18 cellular contexts compared by ENCODE assay signal in the genomic region with DNA sequence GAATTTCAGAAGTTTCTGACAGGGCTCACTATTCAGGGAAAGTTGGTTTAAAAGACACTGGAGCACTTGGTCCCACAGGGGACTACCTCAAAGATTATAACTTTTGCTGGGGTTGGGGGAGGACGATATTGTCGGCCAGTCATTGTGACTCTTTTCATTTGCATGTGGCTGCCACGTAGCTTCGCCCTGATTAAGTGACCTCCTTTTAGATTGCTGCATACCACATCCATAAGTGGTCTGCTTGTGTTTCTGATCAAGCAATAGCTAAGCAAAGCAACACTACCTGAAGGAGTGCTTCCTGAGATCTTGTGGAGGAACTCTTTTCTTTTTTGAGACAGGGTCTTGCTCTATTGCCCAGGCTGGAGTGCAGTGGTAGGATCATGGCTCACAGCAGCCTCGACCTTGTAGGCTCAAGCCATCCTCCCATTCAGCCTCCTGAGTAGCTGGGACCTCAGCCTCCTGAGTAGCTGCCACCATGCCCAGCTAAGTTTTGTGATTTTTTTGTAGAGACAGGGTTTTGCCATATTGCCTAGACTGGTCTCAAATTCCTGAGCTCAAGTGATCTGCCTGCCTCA.
DNase-seq lines count a peak whose midpoint lies in the region; ATAC-seq and TF ChIP-seq lines count a peak whose summit lies in the region.
"Had no signal": no experiment of that assay in that cellular context is flagged by ENCODE, and none has a peak within 500 bp of the region (broad histone marks: within the 10 kb centered on the region; RNA-seq: fewer than 3 reads in every experiment).

No MANE protein-coding gene starts in this region.

- H3K4me3 Mint-ChIP-seq in MCF 10A (ENCODE audit: unreplicated experiment): no peak overlapping the region

- in situ Hi-C loops in mammary epithelial cell (cut with MboI; ENCODE audit: low sequenced_read_pairs in 2 of 2): no loop called here

- H3K9me3 Mint-ChIP-seq in MCF 10A (ENCODE audit: unreplicated experiment): no peaks in the 10 kb centered on the region

- H3K4me1 ChIP-seq in mammary epithelial cell (ENCODE audit: insufficient read depth, low read length) (no peaks in the 10 kb centered on the region), adipocyte (ENCODE audit: control insufficient read depth, insufficient read depth, low read length) (peaks cover 20% of the 10 kb centered on the region), left lung (no peaks in the 10 kb centered on the region), upper lobe of left lung (no peaks in the 10 kb centered on the region)
- H3K4me1 ChIP-seq: Caco-2 had no signal

- H4K20me1 ChIP-seq in mammary epithelial cell (ENCODE audit: insufficient read depth, low read length): no peaks in the 10 kb centered on the region

- no peaks in the 10 kb centered on the region for H3K27me3 ChIP-seq in mammary epithelial cell (ENCODE audit: insufficient read depth, low read length)
- no peaks in the 10 kb centered on the region for H3K27me3 ChIP-seq in adipocyte (replicated peaks; ENCODE audit: control insufficient read depth, insufficient read depth, low read length)
- H3K27me3 ChIP-seq in left lung: no peaks in the 10 kb centered on the region
- H3K27me3 ChIP-seq in upper lobe of left lung: no peaks in the 10 kb centered on the region

- H3K36me3 ChIP-seq in mammary epithelial cell (ENCODE audit: insufficient read depth, low read length): no peaks in the 10 kb centered on the region
- no peaks in the 10 kb centered on the region for H3K36me3 ChIP-seq in adipocyte (ENCODE audit: control insufficient read depth, insufficient read depth, low read length, severe bottlenecking)
- no peaks in the 10 kb centered on the region for H3K36me3 ChIP-seq in left lung
- H3K36me3 ChIP-seq in upper lobe of left lung: no peaks in the 10 kb centered on the region

- no peaks in the 10 kb centered on the region for H3K79me2 ChIP-seq in mammary epithelial cell (ENCODE audit: insufficient read depth, low read length)

- H3K4me2 ChIP-seq in mammary epithelial cell (ENCODE audit: insufficient read depth, low read depth, low read length): no peak overlapping the region

- TF ChIP-seq EP300 in upper lobe of left lung (IDR thresholded peaks at IDR 0.05): no peak

- dilution Hi-C loops in mammary epithelial cell (cut with HindIII; ENCODE audit: low sequenced_read_pairs): no loop called here

- H3K4me3 ChIP-seq in mammary epithelial cell (replicated peaks in 1 of 3; ENCODE audit: insufficient read depth in 1 of 3, low read depth in 2 of 3, low read length in 3 of 3): no peak overlapping the region
- H3K4me3 ChIP-seq in adipocyte (ENCODE audit: low read length): peak overlapping the region; percentile 46
- no peak overlapping the region for H3K4me3 ChIP-seq in left lung
- no peak overlapping the region for H3K4me3 ChIP-seq in upper lobe of left lung
- H3K4me3 ChIP-seq: K562 had no signal

- ATAC-seq in left lung (peak; percentile 71), upper lobe of left lung (ENCODE audit: low FRiP score in 2 of 2) (peak; percentile 21 to 69), HG03097 (IDR thresholded peaks at IDR 0.05; ENCODE audit: low FRiP score, unreplicated experiment) (no peak)
- ATAC-seq: K562 had no signal

- no peak overlapping the region for H3K27ac ChIP-seq in mammary epithelial cell (ENCODE audit: insufficient read depth, low read depth, low read length)
- no peak overlapping the region for H3K27ac ChIP-seq in left lung
- no peak overlapping the region for H3K27ac ChIP-seq in upper lobe of left lung

- no peak overlapping the region for H3K9ac ChIP-seq in mammary epithelial cell (ENCODE audit: insufficient read depth, low read length)
- H3K9ac ChIP-seq in adipocyte (ENCODE audit: low read length): peak overlapping the region; percentile 15

- CTCF ChIA-PET in MCF 10A (lab: Yijun Ruan, JAX): interaction anchor here (1.3 kb wide), 1 partner anchor 13 kb away, joined by 3 read pairs; no protein-coding TSS in a partner anchor
- CTCF ChIA-PET in mammary epithelial cell (lab: Charles Lee; ENCODE audit: low non-redundant PET): no interaction called here

- DNase-seq in MCF 10A (ENCODE audit: unreplicated experiment) (no peak), mammary epithelial cell (no peak), adipocyte (ENCODE audit: low read depth) (no peak), left lung (no peak), upper lobe of left lung (no peak), NCI-H226 (no peak)
- no peak for DNase-seq in NK-92 treated with Interleukin-12 subunit alpha and Interleukin-12 subunit beta, amount 100 ng/mL, for 24 hours (lab: John Stamatoyannopoulos, UW)
- DNase-seq: 8988T, C1 segment of cervical spinal cord, Caco-2, DMS53, NCI-H1048, NCI-H146, NCI-H2081 treated with DMSO at 0.1 percent for 48 hours, NCI-H446 treated with DMSO at 0.1 percent for 48 hours, NCI-H748 treated with DMSO at 0.1 percent for 48 hours had no signal

- no peak overlapping the region for H2AFZ ChIP-seq in mammary epithelial cell (ENCODE audit: low read depth, low read length)

- H3K27ac Mint-ChIP-seq in MCF 10A (ENCODE audit: low read depth, unreplicated experiment): peak overlapping the region; percentile 54

- H3K36me3 Mint-ChIP-seq in MCF 10A (ENCODE audit: insufficient read depth, unreplicated experiment): no peaks in the 10 kb centered on the region

- no peaks in the 10 kb centered on the region for H3K27me3 Mint-ChIP-seq in MCF 10A (ENCODE audit: insufficient read depth, unreplicated experiment)

- intact Hi-C loops in MCF 10A (cut with micrococcal nuclease): no loop called here
- intact Hi-C loops in mammary epithelial cell (cut with micrococcal nuclease): no loop called here
- intact Hi-C loops in left lung (cut with DNase I): no loop called here

- peaks cover 9% of the 10 kb centered on the region for H3K4me1 Mint-ChIP-seq in MCF 10A (ENCODE audit: insufficient read depth, unreplicated experiment)

- TF ChIP-seq POLR2A in upper lobe of left lung (IDR thresholded peaks at IDR 0.05): no peak

- no peak for TF ChIP-seq CTCF in MCF 10A (IDR thresholded peaks at IDR 0.05; ENCODE audit: unreplicated experiment)
- no peak for TF ChIP-seq CTCF in mammary epithelial cell (conservative IDR thresholded peaks at IDR 0.05 in 1 of 2, IDR thresholded peaks at IDR 0.05 in 1 of 2; ENCODE audit: extremely low read depth in 1 of 2, insufficient read depth in 1 of 2, low read depth in 1 of 2, low read length in 2 of 2)
- TF ChIP-seq CTCF in left lung (IDR thresholded peaks at IDR 0.05): no peak
- no peak for TF ChIP-seq CTCF in upper lobe of left lung (IDR thresholded peaks at IDR 0.05)

- POLR2A ChIA-PET in MCF 10A (lab: Yijun Ruan, JAX): no interaction called here

- no TSS peak for BruUV-seq in MCF 10A (replicated peaks; lab: Mats Ljungman, UMichigan)
- no TSS peak for BruUV-seq in mammary epithelial cell (replicated peaks; lab: Mats Ljungman, UMichigan)

- WGBS in mammary epithelial cell (ENCODE audit: low coverage, missing lambda C conversion rate): 43% methylated on average over 5 of the region's 5 CpGs
- WGBS in upper lobe of left lung, 2 donors: 75 to 83% methylated on average over 5 of the region's 5 CpGs

- H3K9me3 ChIP-seq in mammary epithelial cell (replicated peaks; ENCODE audit: insufficient read depth, low read length): no peaks in the 10 kb centered on the region
- H3K9me3 ChIP-seq in adipocyte (ENCODE audit: control insufficient read depth, low read length): no peaks in the 10 kb centered on the region
- H3K9me3 ChIP-seq in left lung: no peaks in the 10 kb centered on the region
- no peaks in the 10 kb centered on the region for H3K9me3 ChIP-seq in upper lobe of left lung
- H3K9me3 ChIP-seq: Caco-2 had no signal
